ENCODE assay signal across 19 cellular contexts in genomic region chr2:109215866-109216265, GRCh38.
DNase-seq lines count a peak whose midpoint lies in the region; ATAC-seq, FAIRE-seq and TF ChIP-seq lines count a peak whose summit lies in the region.
"Had no signal": no experiment of that assay in that cellular context is flagged by ENCODE, and none has a peak within 500 bp of the region (broad histone marks: within the 10 kb centered on the region; RNA-seq: fewer than 3 reads in every experiment).

No MANE protein-coding gene starts in this region.

- peaks cover 78% of the 10 kb centered on the region for H3K4me1 Mint-ChIP-seq in activated CD4-positive, alpha-beta memory T cell treated with anti-CD3 and anti-CD28 coated beads, Interleukin-2, amount 10 ng/mL, durations not matched to agents 7 days and 5 days
- peaks cover 66% of the 10 kb centered on the region for H3K4me1 Mint-ChIP-seq in activated CD4-positive, alpha-beta memory T cell treated with anti-CD3 and anti-CD28 coated beads for 36 hours (ENCODE audit: low read depth)
- H3K4me1 Mint-ChIP-seq in activated T-helper 2 cell treated with anti-CD3 and anti-CD28 coated beads, Interferon-gamma antibody, Interleukin-2, Interleukin-4, amounts not matched to agents 10 μg/mL and 5 μg/mL and 100 μg/mL, durations not matched to agents 14 hours and 24 hours and 36 hours (ENCODE audit: low read depth), result peaks cover 62% of the 10 kb centered on the region
- peaks cover 72% of the 10 kb centered on the region for H3K4me1 Mint-ChIP-seq in activated naive CD8-positive, alpha-beta T cell treated with anti-CD3 and anti-CD28 coated beads, Interleukin-2, amount 50 U/mL, for 24 hours

- H2AFZ ChIP-seq in Loucy (ENCODE audit: low read length), result no peak overlapping the region

- CTCF ChIA-PET in activated CD4-positive, alpha-beta memory T cell treated with anti-CD3 and anti-CD28 coated beads, Interleukin-2, amount 10 ng/mL, durations not matched to agents 7 days and 5 days (lab: Charles Lee), result interaction anchor here (1.1 kb wide), 1 partner anchor 20 kb away, joined by 3 read pairs; no protein-coding TSS in a partner anchor
- CTCF ChIA-PET in activated CD4-positive, alpha-beta memory T cell treated with anti-CD3 and anti-CD28 coated beads for 36 hours (lab: Charles Lee), result interaction anchor here (1.2 kb wide), 1 partner anchor 295 kb away, joined by 5 read pairs; no protein-coding TSS in a partner anchor

- intact Hi-C loops in activated CD4-positive, alpha-beta memory T cell treated with anti-CD3 and anti-CD28 coated beads for 36 hours (cut with micrococcal nuclease), result loop anchor here (1.0 to 10.0 kb wide), 4 partner anchors 68 to 601 kb away; no protein-coding TSS in a partner anchor
- intact Hi-C loops in activated T-helper 2 cell treated with anti-CD3 and anti-CD28 coated beads, Interferon-gamma antibody, Interleukin-2, Interleukin-4, amounts not matched to agents 10 μg/mL and 5 μg/mL and 100 μg/mL, durations not matched to agents 14 hours and 24 hours and 36 hours (cut with micrococcal nuclease), result loop anchor here (2.0 to 5.0 kb wide), 4 partner anchors 87 to 211 kb away; partner anchors contain the start of gene SH3RF3

- H3K4me1 ChIP-seq in BLaER1, result peaks cover 85% of the 10 kb centered on the region
- peaks cover 77% of the 10 kb centered on the region for H3K4me1 ChIP-seq in Loucy (ENCODE audit: insufficient read depth, low read length, poor library complexity, severe bottlenecking)

- H3K9me2 ChIP-seq in Loucy (replicated peaks; ENCODE audit: low read depth, low read length), result no peaks in the 10 kb centered on the region

- no peak overlapping the region for H3K4me3 ChIP-seq in BLaER1
- no peak overlapping the region for H3K4me3 ChIP-seq in Loucy (ENCODE audit: low read length, poor library complexity, severe bottlenecking)

- no peak overlapping the region for H3K27ac Mint-ChIP-seq in activated CD4-positive, alpha-beta memory T cell treated with anti-CD3 and anti-CD28 coated beads, Interleukin-2, amount 10 ng/mL, durations not matched to agents 7 days and 5 days
- no peak overlapping the region for H3K27ac Mint-ChIP-seq in activated CD4-positive, alpha-beta memory T cell treated with anti-CD3 and anti-CD28 coated beads for 36 hours
- H3K27ac Mint-ChIP-seq in activated T-helper 2 cell treated with anti-CD3 and anti-CD28 coated beads, Interferon-gamma antibody, Interleukin-2, Interleukin-4, amounts not matched to agents 10 μg/mL and 5 μg/mL and 100 μg/mL, durations not matched to agents 14 hours and 24 hours and 36 hours, result no peak overlapping the region
- no peak overlapping the region for H3K27ac Mint-ChIP-seq in activated naive CD8-positive, alpha-beta T cell treated with anti-CD3 and anti-CD28 coated beads, Interleukin-2, amount 50 U/mL, for 24 hours

- H4K20me1 ChIP-seq in BLaER1, result peaks cover 72% of the 10 kb centered on the region
- no peaks in the 10 kb centered on the region for H4K20me1 ChIP-seq in Loucy (ENCODE audit: insufficient read depth, low read length, poor library complexity, severe bottlenecking)

- peaks cover 2% of the 10 kb centered on the region for H3K9me3 Mint-ChIP-seq in activated CD4-positive, alpha-beta memory T cell treated with anti-CD3 and anti-CD28 coated beads, Interleukin-2, amount 10 ng/mL, durations not matched to agents 7 days and 5 days
- no peaks in the 10 kb centered on the region for H3K9me3 Mint-ChIP-seq in activated CD4-positive, alpha-beta memory T cell treated with anti-CD3 and anti-CD28 coated beads for 36 hours
- H3K9me3 Mint-ChIP-seq in activated T-helper 2 cell treated with anti-CD3 and anti-CD28 coated beads, Interferon-gamma antibody, Interleukin-2, Interleukin-4, amounts not matched to agents 10 μg/mL and 5 μg/mL and 100 μg/mL, durations not matched to agents 14 hours and 24 hours and 36 hours, result no peaks in the 10 kb centered on the region
- no peaks in the 10 kb centered on the region for H3K9me3 Mint-ChIP-seq in activated naive CD8-positive, alpha-beta T cell treated with anti-CD3 and anti-CD28 coated beads, Interleukin-2, amount 50 U/mL, for 24 hours

- peaks cover 45% of the 10 kb centered on the region for H3K79me2 ChIP-seq in Loucy (ENCODE audit: insufficient read depth, low read length)

- peaks cover 10% of the 10 kb centered on the region for H3K36me3 Mint-ChIP-seq in activated CD4-positive, alpha-beta memory T cell treated with anti-CD3 and anti-CD28 coated beads, Interleukin-2, amount 10 ng/mL, durations not matched to agents 7 days and 5 days (ENCODE audit: low read depth)
- H3K36me3 Mint-ChIP-seq in activated CD4-positive, alpha-beta memory T cell treated with anti-CD3 and anti-CD28 coated beads for 36 hours, result no peaks in the 10 kb centered on the region
- H3K36me3 Mint-ChIP-seq in activated T-helper 2 cell treated with anti-CD3 and anti-CD28 coated beads, Interferon-gamma antibody, Interleukin-2, Interleukin-4, amounts not matched to agents 10 μg/mL and 5 μg/mL and 100 μg/mL, durations not matched to agents 14 hours and 24 hours and 36 hours (ENCODE audit: low read depth), result peaks cover 8% of the 10 kb centered on the region
- H3K36me3 Mint-ChIP-seq in activated naive CD8-positive, alpha-beta T cell treated with anti-CD3 and anti-CD28 coated beads, Interleukin-2, amount 50 U/mL, for 24 hours (ENCODE audit: low read depth), result peaks cover 2% of the 10 kb centered on the region

- no peak for FAIRE-seq in RCC 7860 (lab: Jason Lieb, UNC)
- FAIRE-seq: D721Med, GM19239 had no signal

- POLR2A ChIA-PET in activated CD4-positive, alpha-beta memory T cell treated with anti-CD3 and anti-CD28 coated beads, Interleukin-2, amount 10 ng/mL, durations not matched to agents 7 days and 5 days (lab: Charles Lee), result interaction anchor here (1.0 to 2.9 kb wide), 4 partner anchors 9 to 72 kb away, joined by 4 to 10 read pairs (median 6); no protein-coding TSS in a partner anchor
- POLR2A ChIA-PET in activated CD4-positive, alpha-beta memory T cell treated with anti-CD3 and anti-CD28 coated beads for 36 hours (lab: Charles Lee), result no interaction called here

- H3K9ac ChIP-seq in BLaER1 (no peak overlapping the region), Loucy (ENCODE audit: low read depth, low read length, poor library complexity, severe bottlenecking) (no peak overlapping the region)

- H3K4me2 ChIP-seq in BLaER1 (peak overlapping the region; percentile 99), Loucy (ENCODE audit: low read depth, low read length, poor library complexity, severe bottlenecking) (peak overlapping the region; percentile 5)

- H3K27me3 ChIP-seq in BLaER1 (peaks cover 46% of the 10 kb centered on the region), Loucy (ENCODE audit: insufficient read depth, low read length, poor library complexity, severe bottlenecking) (no peaks in the 10 kb centered on the region)

- H3K36me3 ChIP-seq in BLaER1 (no peaks in the 10 kb centered on the region), Loucy (ENCODE audit: insufficient read depth, low read length) (no peaks in the 10 kb centered on the region)

- 0 out of 2 replicates have a peak, but pooled peaks cover 5% of the 10 kb centered on the region for H3F3A ChIP-seq in Loucy (ENCODE audit: low read depth)

- TF ChIP-seq CTCF in Loucy (conservative IDR thresholded peaks at IDR 0.05; ENCODE audit: low read length), result no peak

- peak; percentile 11 for DNase-seq in activated CD4-positive, alpha-beta memory T cell treated with anti-CD3 and anti-CD28 coated beads, Interleukin-2, amount 10 ng/mL, durations not matched to agents 7 days and 5 days
- DNase-seq in activated CD4-positive, alpha-beta memory T cell treated with anti-CD3 and anti-CD28 coated beads for 36 hours, result no peak
- no peak for DNase-seq in activated T-helper 2 cell treated with anti-CD3 and anti-CD28 coated beads, Interferon-gamma antibody, Interleukin-2, Interleukin-4, amounts not matched to agents 10 μg/mL and 5 μg/mL and 100 μg/mL, durations not matched to agents 14 hours and 24 hours and 36 hours (ENCODE audit: low spot score)
- DNase-seq in activated naive CD8-positive, alpha-beta T cell treated with anti-CD3 and anti-CD28 coated beads, Interleukin-2, amount 50 U/mL, for 24 hours, result no peak
- no peak for DNase-seq in RCC 7860 (ENCODE audit: low spot score)
- DNase-seq: AML-193; GOT3; HCEC 1CT; NCI-H1092; NCI-H1436; NCI-H187 treated with DMSO at 0.1 percent for 48 hours; NCI-H69; NK-92 treated with Interleukin-12 subunit alpha and Interleukin-12 subunit beta, amount 100 ng/mL, for 24 hours had no signal

- H3K27me3 Mint-ChIP-seq in activated CD4-positive, alpha-beta memory T cell treated with anti-CD3 and anti-CD28 coated beads, Interleukin-2, amount 10 ng/mL, durations not matched to agents 7 days and 5 days, result peaks cover 76% of the 10 kb centered on the region
- peaks cover 80% of the 10 kb centered on the region for H3K27me3 Mint-ChIP-seq in activated CD4-positive, alpha-beta memory T cell treated with anti-CD3 and anti-CD28 coated beads for 36 hours
- H3K27me3 Mint-ChIP-seq in activated T-helper 2 cell treated with anti-CD3 and anti-CD28 coated beads, Interferon-gamma antibody, Interleukin-2, Interleukin-4, amounts not matched to agents 10 μg/mL and 5 μg/mL and 100 μg/mL, durations not matched to agents 14 hours and 24 hours and 36 hours (ENCODE audit: low read depth), result peaks cover 52% of the 10 kb centered on the region
- peaks cover 56% of the 10 kb centered on the region for H3K27me3 Mint-ChIP-seq in activated naive CD8-positive, alpha-beta T cell treated with anti-CD3 and anti-CD28 coated beads, Interleukin-2, amount 50 U/mL, for 24 hours

- H3K27ac ChIP-seq in BLaER1, result no peak overlapping the region

- H3K4me3 Mint-ChIP-seq in activated CD4-positive, alpha-beta memory T cell treated with anti-CD3 and anti-CD28 coated beads, Interleukin-2, amount 10 ng/mL, durations not matched to agents 7 days and 5 days, result no peak overlapping the region
- no peak overlapping the region for H3K4me3 Mint-ChIP-seq in activated CD4-positive, alpha-beta memory T cell treated with anti-CD3 and anti-CD28 coated beads for 36 hours
- peak overlapping the region; percentile 22 for H3K4me3 Mint-ChIP-seq in activated T-helper 2 cell treated with anti-CD3 and anti-CD28 coated beads, Interferon-gamma antibody, Interleukin-2, Interleukin-4, amounts not matched to agents 10 μg/mL and 5 μg/mL and 100 μg/mL, durations not matched to agents 14 hours and 24 hours and 36 hours (ENCODE audit: low read depth)
- no peak overlapping the region for H3K4me3 Mint-ChIP-seq in activated naive CD8-positive, alpha-beta T cell treated with anti-CD3 and anti-CD28 coated beads, Interleukin-2, amount 50 U/mL, for 24 hours

- no peak for ATAC-seq in activated naive CD8-positive, alpha-beta T cell treated with anti-CD3 and anti-CD28 coated beads, Interleukin-2, amount 50 U/mL, for 24 hours
- no peak for ATAC-seq in HG02610 (IDR thresholded peaks at IDR 0.05; ENCODE audit: unreplicated experiment)
- ATAC-seq: Panc1 had no signal

- H3K9me3 ChIP-seq in BLaER1, result no peaks in the 10 kb centered on the region
- H3K9me3 ChIP-seq in Loucy (ENCODE audit: insufficient read depth, low read depth, low read length), result no peaks in the 10 kb centered on the region
